Comparison of ENCODE assay signal across 8 cellular contexts in genomic region chrX:119606508-119607389, GRCh38. TPM values are rescaled to one million over a fixed set of nuclear protein-coding genes. Genes with fewer than 3 reads are reported as not detected.
DNase-seq lines count a peak whose midpoint lies in the region; ATAC-seq, FAIRE-seq and TF ChIP-seq lines count a peak whose summit lies in the region.

No MANE protein-coding gene starts in this region.

- TF ChIP-seq POLR2A in GM12878 (IDR thresholded peaks at IDR 0.05; ENCODE audit: low read depth, low read length) = no peak

- peak overlapping the region; percentile 75 for H3K4me3 ChIP-seq in CD8-positive, alpha-beta memory T cell (ENCODE audit: low read length)
- peak overlapping the region; percentile 57 for H3K4me3 ChIP-seq in GM12878
- peak overlapping the region; percentile 46 to 63 for H3K4me3 ChIP-seq in left lung
- H3K4me3 ChIP-seq in tibial artery = peak overlapping the region; percentile 86 to 88

- FAIRE-seq in GM12878 (lab: Jason Lieb, UNC) = no peak

- SMC1A ChIA-PET in GM12878 (lab: Charles Lee; ENCODE audit: uncharacterized antibody, unreplicated experiment) = interaction anchor here (0.9 to 2.3 kb wide), 7 partner anchors 10 to 157 kb away, joined by 3 to 9 read pairs (median 5); partner anchors contain the start of gene SEPTIN6

- H4K20me1 ChIP-seq in GM12878 (ENCODE audit: control insufficient read depth, insufficient read depth) = no peaks in the 10 kb centered on the region

- CTCF ChIA-PET in CD8-positive, alpha-beta memory T cell (lab: Charles Lee) = interaction anchor here (1.0 to 2.0 kb wide), 2 partner anchors 122 to 147 kb away, joined by 4 to 7 read pairs; no protein-coding TSS in a partner anchor
- CTCF ChIA-PET in GM12878 (lab: Yijun Ruan, JAX) = interaction anchor here (0.6 to 2.2 kb wide), 12 partner anchors 9 to 178 kb away, joined by 3 to 13 read pairs (median 3); no protein-coding TSS in a partner anchor

- peaks cover 6% of the 10 kb centered on the region for H3K4me1 ChIP-seq in CD8-positive, alpha-beta memory T cell (ENCODE audit: insufficient read depth, low read length)
- H3K4me1 ChIP-seq in GM12878 (ENCODE audit: control insufficient read depth, insufficient read depth, low read length) = no peaks in the 10 kb centered on the region; the same call in 1 of the 2 replicates
- peaks cover 0 to 7% of the 10 kb centered on the region in 2 donors for H3K4me1 ChIP-seq in left lung
- peaks cover 0 to 9% (median 1%) of the 10 kb centered on the region in 4 donors for H3K4me1 ChIP-seq in tibial artery

- RAD21 ChIA-PET in GM12878 (lab: Charles Lee; ENCODE audit: unreplicated experiment) = interaction anchor here (0.7 to 2.6 kb wide), 13 partner anchors 12 to 185 kb away, joined by 3 to 9 read pairs (median 4); partner anchors contain the start of genes RPL39, SEPTIN6 and UBE2A

- ATAC-seq in GM19438 (IDR thresholded peaks at IDR 0.05; ENCODE audit: low read depth, unreplicated experiment) (peak; percentile 72), GM12878 (peak; percentile 20), left lung (peak; percentile 88)

- peaks cover 42% of the 10 kb centered on the region for H3K79me2 ChIP-seq in GM12878 (ENCODE audit: control insufficient read depth, insufficient read depth, low read length)

- H3K9me3 ChIP-seq in CD8-positive, alpha-beta memory T cell (ENCODE audit: low read length) = no peaks in the 10 kb centered on the region
- H3K9me3 ChIP-seq in GM12878 (replicated peaks; ENCODE audit: control insufficient read depth, insufficient read depth, low read length) (no peaks in the 10 kb centered on the region), left lung (no peaks in the 10 kb centered on the region), tibial artery (no peaks in the 10 kb centered on the region)

- peak overlapping the region; percentile 77 for H3K9ac ChIP-seq in GM12878 (ENCODE audit: control insufficient read depth, insufficient read depth, low read length)

- H2AFZ ChIP-seq in GM12878 (ENCODE audit: control insufficient read depth, low read depth, low read length) = peak overlapping the region; percentile 76

- POLR2A ChIA-PET in CD8-positive, alpha-beta memory T cell (lab: Charles Lee) = interaction anchor here (0.5 to 2.3 kb wide), 9 partner anchors 17 to 334 kb away, joined by 3 to 20 read pairs (median 6); partner anchors contain the start of genes RPL39, SLC25A5, SOWAHD and UBE2A
- POLR2A ChIA-PET in GM12878 (lab: Charles Lee) = interaction anchor here (0.9 to 2.1 kb wide), 8 partner anchors 10 to 148 kb away, joined by 3 to 13 read pairs (median 6); partner anchors contain the start of gene UBE2A

- H3K27me3 ChIP-seq in CD8-positive, alpha-beta memory T cell (ENCODE audit: insufficient read depth, low read length, poor library complexity, severe bottlenecking) = no peaks in the 10 kb centered on the region
- H3K27me3 ChIP-seq in GM12878 (replicated peaks in 1 of 2; ENCODE audit: control insufficient read depth in 2 of 2, insufficient read depth in 2 of 2, low read length in 1 of 2) = no peaks in the 10 kb centered on the region
- H3K27me3 ChIP-seq in left lung = no peaks in the 10 kb centered on the region
- H3K27me3 ChIP-seq in tibial artery = no peaks in the 10 kb centered on the region

- intact Hi-C loops in GM12878 (cut with micrococcal nuclease; ENCODE audit: unreplicated experiment) (no loop called here), left lung (cut with DNase I) (no loop called here), tibial artery (cut with DNase I; ENCODE audit: low total_unique reads) (no loop called here)

- WGBS in GM12878 (ENCODE audit: insufficient coverage, insufficient replicate concordance, low lambda C conversion rate, missing lambda C conversion rate) = 21% methylated on average over 29 of the region's 29 CpGs

- no peak for TF ChIP-seq EP300 in GM12878 (IDR thresholded peaks at IDR 0.05; ENCODE audit: borderline replicate concordance in 1 of 2, control insufficient read depth in 1 of 2, low read depth in 2 of 2, low read length in 2 of 2)

- H3K9me3 Mint-ChIP-seq in CD8-positive, alpha-beta memory T cell = no peaks in the 10 kb centered on the region
- no peaks in the 10 kb centered on the region for H3K9me3 Mint-ChIP-seq in IgD-negative memory B cell

- in situ Hi-C loops in GM12878 (cut with MboI) = no loop called here

- no peaks in the 10 kb centered on the region for H3K36me3 ChIP-seq in CD8-positive, alpha-beta memory T cell (ENCODE audit: insufficient read depth, low read length)
- H3K36me3 ChIP-seq in GM12878 (ENCODE audit: control insufficient read depth in 2 of 2, insufficient read depth in 2 of 2, low read length in 1 of 2) = no peaks in the 10 kb centered on the region; a peak in 1 of 4 replicates
- H3K36me3 ChIP-seq in left lung = no peaks in the 10 kb centered on the region
- no peaks in the 10 kb centered on the region for H3K36me3 ChIP-seq in tibial artery

- peak overlapping the region; percentile 11 for H3K4me2 ChIP-seq in GM12878 (ENCODE audit: control insufficient read depth, insufficient read depth)

- TF ChIP-seq CTCF in GM12878 (IDR thresholded peaks at IDR 0.05 in 2 of 3, conservative IDR thresholded peaks at IDR 0.05 in 1 of 3; ENCODE audit: control insufficient read depth in 2 of 3, extremely low read depth in 1 of 3, insufficient read depth in 1 of 3, low read depth in 3 of 3, low read length in 3 of 3) (0 out of 6 replicates have a peak, but pooled peaks of 1 of the 3 experiments have one; percentile 2), left lung (IDR thresholded peaks at IDR 0.05) (no peak), tibial artery (IDR thresholded peaks at IDR 0.05) (no peak)

- H3K27ac Mint-ChIP-seq in CD8-positive, alpha-beta memory T cell = peak overlapping the region; percentile 97 to 99 (median 99)
- peak overlapping the region; percentile 96 for H3K27ac Mint-ChIP-seq in IgD-negative memory B cell

- TSS peak; percentile 85 for BruUV-seq in GM12878 (replicated peaks; lab: Mats Ljungman, UMichigan)

- peak overlapping the region; percentile 86 for H3K27ac ChIP-seq in CD8-positive, alpha-beta memory T cell (ENCODE audit: low read depth, low read length)
- H3K27ac ChIP-seq in GM12878 (ENCODE audit: control insufficient read depth, insufficient read depth) = peak overlapping the region; percentile 85
- peak overlapping the region; percentile 90 to 93 for H3K27ac ChIP-seq in left lung
- H3K27ac ChIP-seq in tibial artery = peak overlapping the region; percentile 86 to 93

- H3K4me3 Mint-ChIP-seq in CD8-positive, alpha-beta memory T cell = peak overlapping the region; percentile 93 to 98 (median 94)
- peak overlapping the region; percentile 90 to 98 (median 92) for H3K4me3 Mint-ChIP-seq in IgD-negative memory B cell

- peaks cover 0 to 15% (median 0%) of the 10 kb centered on the region in 3 donors for H3K36me3 Mint-ChIP-seq in CD8-positive, alpha-beta memory T cell
- H3K36me3 Mint-ChIP-seq in IgD-negative memory B cell = no peaks in the 10 kb centered on the region

- H3K27me3 Mint-ChIP-seq in CD8-positive, alpha-beta memory T cell = peaks cover 0 to 3% of the 10 kb centered on the region in 2 donors
- H3K27me3 Mint-ChIP-seq in IgD-negative memory B cell = peaks cover 9% of the 10 kb centered on the region

- H3K4me1 Mint-ChIP-seq in CD8-positive, alpha-beta memory T cell = peaks cover 26 to 50% (median 44%) of the 10 kb centered on the region in 3 donors
- peaks cover 14 to 30% (median 29%) of the 10 kb centered on the region in 3 donors for H3K4me1 Mint-ChIP-seq in IgD-negative memory B cell

- DNase-seq in CD8-positive, alpha-beta memory T cell = no peak
- DNase-seq in GM12878 (ENCODE audit: low read depth, low spot score) (no peak), left lung (no peak), tibial artery (no peak), NOMO-1 (lab: John Stamatoyannopoulos, UW; ENCODE audit: unreplicated experiment in 2 of 2) (no peak), NCI-H2196 treated with DMSO at 0.1 percent for 48 hours (lab: John Stamatoyannopoulos, UW; ENCODE audit: unreplicated experiment) (no peak)

- TF ChIP-seq RAD21 in GM12878 (IDR thresholded peaks at IDR 0.05; ENCODE audit: insufficient read depth, low read depth, low read length) = no peak

RNA-seq across cellular contexts. Expression of gene NKRF, which starts 0.5 kb away (rescaled TPM):
- 10 to 100 TPM; 27.2 to 28.4 TPM for total RNA-seq in CD8-positive, alpha-beta memory T cell
- polyA plus RNA-seq in CD8-positive, alpha-beta memory T cell = 7.5 TPM
- polyA plus RNA-seq in IgD-negative memory B cell (7.1 TPM), GM12878 (2011; rRNA removed) (14.4 and 19.6 TPM in 2 replicates), GM12878 (2014; fragmentation: Illumina TruSeq; extraction: Trizol) (20.3 and 25.3 TPM in 2 replicates), GM12878 (2014; fragmentation: Nextera tagmentation; extraction: Ambion mirVana) (1 to 10 TPM; 6.2 to 9.5 TPM), GM12878 (2014; rRNA removed) (9.9 and 10.7 TPM in 2 replicates), GM12878 (2016; fragmentation: Nextera tagmentation; extraction: Ambion mirVana) (1 to 10 TPM; 8.4 to 9.0 TPM)
- 32.9 and 35.0 TPM in 2 replicates for total RNA-seq in GM12878 (2013; cell fraction: nucleolus; rRNA removed)
- total RNA-seq in GM12878 (2014; rRNA removed) (8.1 and 8.5 TPM in 2 replicates), GM12878 (2014; rRNA removed; fragmentation: Illumina TruSeq; extraction: Trizol) (15.7 and 16.6 TPM in 2 replicates), GM12878 (2021) (20.1 and 21.5 TPM in 2 replicates), left lung (1 to 10 TPM; 7.0 to 8.8 TPM)
- polyA plus RNA-seq in GM12878 (2011; ENCODE audit: low read depth) = 8.7 TPM
- 7.8 and 8.0 TPM in 2 replicates for polyA plus RNA-seq in GM12878 (2011; cell fraction: cytosol; rRNA removed)
- 12.2 and 14.9 TPM in 2 replicates for polyA plus RNA-seq in GM12878 (2011; cell fraction: nucleus; rRNA removed)
- polyA plus RNA-seq in GM12878 (2012) = 9.4 and 12.6 TPM in 2 replicates
- polyA minus RNA-seq in GM12878 (2011; rRNA and poly(A)+ RNA removed) = 12.3 and 14.2 TPM in 2 replicates
- 8.2 and 9.4 TPM in 2 replicates for polyA minus RNA-seq in GM12878 (2011; cell fraction: cytosol; rRNA and poly(A)+ RNA removed)
- 5.9 and 10.3 TPM in 2 replicates for polyA minus RNA-seq in GM12878 (2011; cell fraction: nucleus; rRNA and poly(A)+ RNA removed)

RNA-seq across cellular contexts. Expression of gene UBE2A, which starts 32.4 kb away (rescaled TPM):
- total RNA-seq in CD8-positive, alpha-beta memory T cell = 10 to 100 TPM; 67.7 to 70.8 TPM
- 50.1 TPM for polyA plus RNA-seq in CD8-positive, alpha-beta memory T cell
- 65.2 TPM for polyA plus RNA-seq in IgD-negative memory B cell
- 46.3 and 52.5 TPM in 2 replicates for total RNA-seq in GM12878 (2013; cell fraction: nucleolus; rRNA removed)
- 21.9 and 23.4 TPM in 2 replicates for total RNA-seq in GM12878 (2014; rRNA removed)
- total RNA-seq in GM12878 (2014; rRNA removed; fragmentation: Illumina TruSeq; extraction: Trizol) = 42.8 and 43.5 TPM in 2 replicates
- total RNA-seq in GM12878 (2021) = 45.8 and 46.9 TPM in 2 replicates
- polyA plus RNA-seq in GM12878 (2011; ENCODE audit: low read depth) = 27.8 TPM
- polyA plus RNA-seq in GM12878 (2011; rRNA removed) = 49.8 and 66.3 TPM in 2 replicates
- polyA plus RNA-seq in GM12878 (2011; cell fraction: cytosol; rRNA removed) = 34.9 and 37.1 TPM in 2 replicates
- 29.6 and 33.9 TPM in 2 replicates for polyA plus RNA-seq in GM12878 (2011; cell fraction: nucleus; rRNA removed)
- polyA plus RNA-seq in GM12878 (2012) = 35.1 and 42.7 TPM in 2 replicates
- 91.1 and 120 TPM in 2 replicates for polyA plus RNA-seq in GM12878 (2014; fragmentation: Illumina TruSeq; extraction: Trizol)
- 10 to 100 TPM; 20.8 to 37.1 TPM for polyA plus RNA-seq in GM12878 (2014; fragmentation: Nextera tagmentation; extraction: Ambion mirVana)
- 90.8 and 97.2 TPM in 2 replicates for polyA plus RNA-seq in GM12878 (2014; rRNA removed)
- polyA plus RNA-seq in GM12878 (2016; fragmentation: Nextera tagmentation; extraction: Ambion mirVana) = 100 to 1,000 TPM; 115 to 121 TPM
- 15.6 and 17.9 TPM in 2 replicates for polyA minus RNA-seq in GM12878 (2011; rRNA and poly(A)+ RNA removed)
- polyA minus RNA-seq in GM12878 (2011; cell fraction: cytosol; rRNA and poly(A)+ RNA removed) = 23.9 and 26.9 TPM in 2 replicates
- polyA minus RNA-seq in GM12878 (2011; cell fraction: nucleus; rRNA and poly(A)+ RNA removed) = 10.9 and 12.7 TPM in 2 replicates
- 10 to 100 TPM; 60.4 to 73.2 TPM for total RNA-seq in left lung

RNA-seq across cellular contexts. Expression of gene STEEP1, which starts 41.5 kb away (rescaled TPM):
- total RNA-seq in CD8-positive, alpha-beta memory T cell = 10 to 100 TPM; 30.9 to 33.0 TPM
- 19.2 TPM for polyA plus RNA-seq in CD8-positive, alpha-beta memory T cell
- polyA plus RNA-seq in IgD-negative memory B cell (24.0 TPM), GM12878 (2011; rRNA removed) (27.2 and 33.6 TPM in 2 replicates), GM12878 (2014; fragmentation: Illumina TruSeq; extraction: Trizol) (41.1 and 50.1 TPM in 2 replicates), GM12878 (2014; fragmentation: Nextera tagmentation; extraction: Ambion mirVana) (10 to 100 TPM; 15.1 to 17.8 TPM), GM12878 (2014; rRNA removed) (30.1 and 30.8 TPM in 2 replicates), GM12878 (2016; fragmentation: Nextera tagmentation; extraction: Ambion mirVana) (10 to 100 TPM; 18.5 to 21.7 TPM)
- total RNA-seq in GM12878 (2013; cell fraction: nucleolus; rRNA removed) = 17.8 and 22.3 TPM in 2 replicates
- total RNA-seq in GM12878 (2014; rRNA removed) (39.2 and 46.4 TPM in 2 replicates), GM12878 (2014; rRNA removed; fragmentation: Illumina TruSeq; extraction: Trizol) (51.8 and 53.8 TPM in 2 replicates), GM12878 (2021) (24.7 and 24.8 TPM in 2 replicates), left lung (10 to 100 TPM; 19.5 to 21.2 TPM)
- 13.5 TPM for polyA plus RNA-seq in GM12878 (2011; ENCODE audit: low read depth)
- polyA plus RNA-seq in GM12878 (2011; cell fraction: cytosol; rRNA removed) = 18.8 and 19.8 TPM in 2 replicates
- polyA plus RNA-seq in GM12878 (2011; cell fraction: nucleus; rRNA removed) = 11.3 and 15.2 TPM in 2 replicates
- polyA plus RNA-seq in GM12878 (2012) = 21.3 and 22.1 TPM in 2 replicates
- 21.9 and 26.7 TPM in 2 replicates for polyA minus RNA-seq in GM12878 (2011; rRNA and poly(A)+ RNA removed)
- polyA minus RNA-seq in GM12878 (2011; cell fraction: cytosol; rRNA and poly(A)+ RNA removed) = 10.8 and 12.8 TPM in 2 replicates
- polyA minus RNA-seq in GM12878 (2011; cell fraction: nucleus; rRNA and poly(A)+ RNA removed) = 6.0 and 10.4 TPM in 2 replicates

Comparison
In these comparisons a context has a peak if more than half of its experiments do, and no peak if none do; other contexts are left out.
1. ATAC-seq: peak in every context shown above with its lines; median percentile 88 in left lung; 72 in GM19438; 20 in GM12878.